24 cellular contexts compared by ENCODE assay signal in the genomic region with DNA sequence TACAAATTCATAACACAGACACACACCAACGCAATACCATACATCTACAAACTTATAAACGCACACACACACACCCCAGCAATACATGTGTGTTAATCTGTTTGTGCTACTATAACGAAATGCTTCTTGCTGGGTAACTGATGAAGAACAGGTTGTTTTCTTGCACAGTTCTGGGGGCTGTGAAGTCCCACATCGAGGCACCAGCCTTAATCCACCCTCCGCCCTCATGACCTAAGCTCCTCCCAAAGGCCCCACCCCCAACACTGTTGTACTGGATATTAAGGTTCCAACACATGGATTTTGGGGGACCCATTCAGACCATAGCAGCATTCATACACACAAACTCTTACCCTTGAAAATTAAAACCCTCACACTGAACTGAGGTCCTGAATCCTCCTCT.
"Had no signal": no experiment of that assay in that cellular context is flagged by ENCODE, and none has a peak within 500 bp of the region (broad histone marks: within the 10 kb centered on the region; RNA-seq: fewer than 3 reads in every experiment).

No MANE protein-coding gene starts in this region.

- FAIRE-seq: endothelial cell of umbilical vein, islet of Langerhans, keratinocyte had no signal

- H3K4me3 Mint-ChIP-seq: memory B cell had no signal

- H3K36me3 ChIP-seq: colonic mucosa, esophagus muscularis mucosa, gastroesophageal sphincter, heart right ventricle, left lung had no signal

- H3K27ac Mint-ChIP-seq: memory B cell had no signal

- H3K4me3 ChIP-seq: colonic mucosa, dorsolateral prefrontal cortex, esophagus muscularis mucosa, gastroesophageal sphincter, heart right ventricle, lung had no signal

- H3K4me1 ChIP-seq: colonic mucosa, foreskin keratinocyte had no signal

- ATAC-seq: foreskin keratinocyte, gastroesophageal sphincter, heart right ventricle, left cardiac atrium, left lung, left ventricle myocardium superior had no signal

- H3K9me3 ChIP-seq: colonic mucosa, esophagus muscularis mucosa, gastroesophageal sphincter, left lung had no signal

- H3K27ac ChIP-seq: colonic mucosa, dorsolateral prefrontal cortex, esophagus muscularis mucosa, foreskin keratinocyte, gastroesophageal sphincter had no signal

- DNase-seq: colonic mucosa; cortex of kidney; dermis blood vessel endothelial cell; dorsolateral prefrontal cortex; effector CD4-positive, alpha-beta T cell; effector memory CD4-positive, alpha-beta T cell; foreskin keratinocyte; glutamatergic neuron; head of caudate nucleus; heart right ventricle; hippocampal formation; left cardiac atrium; left ventricle myocardium superior; mammary epithelial cell; mesendoderm; midbrain had no signal

- H3K27me3 ChIP-seq: colonic mucosa, gastroesophageal sphincter, left lung had no signal
